In genomic region chr1:37596182-37596667, GRCh38 we compare ENCODE assay signal across 8 cellular contexts. TPM values are rescaled to one million over a fixed set of nuclear protein-coding genes. Genes with fewer than 3 reads are reported as not detected.
A peak's percentile ranks its signal among the peaks of the same experiment; 100 is the strongest.
DNase-seq lines count a peak whose midpoint lies in the region; TF ChIP-seq lines count a peak whose summit lies in the region.

No MANE protein-coding gene starts in this region.

- peaks cover 8% of the 10 kb centered on the region for H3K4me1 ChIP-seq in thymus (ENCODE audit: control insufficient read depth, insufficient read depth, low read length)

- H3K36me3 Mint-ChIP-seq in T-helper 2 cell treated with Interferon-gamma antibody and Interleukin-4, amounts not matched to agents 5 μg/mL and 100 μg/mL, for 36 hours (ENCODE audit: low read depth): peaks cover 19% of the 10 kb centered on the region

- peak overlapping the region; percentile 99 for H3K4me3 Mint-ChIP-seq in T-helper 2 cell treated with Interferon-gamma antibody and Interleukin-4, amounts not matched to agents 5 μg/mL and 100 μg/mL, for 36 hours

- H3K9me3 ChIP-seq in thymus (ENCODE audit: control insufficient read depth): no peaks in the 10 kb centered on the region

- peaks cover 23% of the 10 kb centered on the region for H3K4me1 Mint-ChIP-seq in T-helper 2 cell treated with Interferon-gamma antibody and Interleukin-4, amounts not matched to agents 5 μg/mL and 100 μg/mL, for 36 hours (ENCODE audit: low read depth)

- peaks cover 2% of the 10 kb centered on the region for H3K36me3 ChIP-seq in kidney epithelial cell (ENCODE audit: control insufficient read depth, insufficient read depth, low read length)
- peaks cover 5% of the 10 kb centered on the region for H3K36me3 ChIP-seq in thymus (ENCODE audit: control insufficient read depth, insufficient read depth)

- in situ Hi-C loops in GM13976 (cut with MboI; ENCODE audit: low sequenced_read_pairs, unreplicated experiment): no loop called here
- in situ Hi-C loops in KBM-7 (cut with MboI; ENCODE audit: low pct_unique_long_range_greater_than_20kb, low sequenced_read_pairs): no loop called here

- no peak for DNase-seq in T-helper 2 cell treated with Interferon-gamma antibody and Interleukin-4, amounts not matched to agents 5 μg/mL and 100 μg/mL, for 36 hours (ENCODE audit: low spot score)
- DNase-seq in T-helper 2 cell (no peak), amniotic epithelial cell (ENCODE audit: low read depth) (peak; percentile 26), kidney epithelial cell (ENCODE audit: low read depth) (no peak), GM20000 (ENCODE audit: low spot score) (no peak), GM13976 (ENCODE audit: low spot score) (no peak), KBM-7 (no peak)

- no peaks in the 10 kb centered on the region for H3K9me3 Mint-ChIP-seq in T-helper 2 cell treated with Interferon-gamma antibody and Interleukin-4, amounts not matched to agents 5 μg/mL and 100 μg/mL, for 36 hours

- H3K27me3 Mint-ChIP-seq in T-helper 2 cell treated with Interferon-gamma antibody and Interleukin-4, amounts not matched to agents 5 μg/mL and 100 μg/mL, for 36 hours (ENCODE audit: low read depth): peaks cover 4% of the 10 kb centered on the region

- H3K27me3 ChIP-seq in kidney epithelial cell (ENCODE audit: control insufficient read depth, insufficient read depth, low read length): no peaks in the 10 kb centered on the region
- no peaks in the 10 kb centered on the region for H3K27me3 ChIP-seq in thymus (ENCODE audit: control insufficient read depth, insufficient read depth)

- no peak for TF ChIP-seq CTCF in kidney epithelial cell (IDR thresholded peaks at IDR 0.05; ENCODE audit: insufficient read depth, low read length, poor library complexity, severe bottlenecking)
- no peak for TF ChIP-seq CTCF in GM20000 (IDR thresholded peaks at IDR 0.05; ENCODE audit: extremely low read depth, missing control alignments)
- TF ChIP-seq CTCF in GM13976 (IDR thresholded peaks at IDR 0.05; ENCODE audit: borderline replicate concordance, control extremely low read depth, extremely low read depth, insufficient read depth, missing control alignments): no peak

- H3K27ac Mint-ChIP-seq in T-helper 2 cell treated with Interferon-gamma antibody and Interleukin-4, amounts not matched to agents 5 μg/mL and 100 μg/mL, for 36 hours: peak overlapping the region; percentile 94

- no peak overlapping the region for H3K27ac ChIP-seq in thymus (ENCODE audit: low read depth)

- peak overlapping the region; percentile 85 for H3K4me3 ChIP-seq in kidney epithelial cell (ENCODE audit: low read depth, low read length)
- peak overlapping the region; percentile 93 for H3K4me3 ChIP-seq in thymus (ENCODE audit: low read length)

- 4% methylated on average over 3 of the region's 3 CpGs for WGBS in thymus

RNA-seq across cellular contexts. Expression of gene GNL2, which starts 0.5 kb away (rescaled TPM):
- total RNA-seq in kidney epithelial cell: 47.8 and 52.6 TPM in 2 replicates
- 56.6 TPM for polyA plus RNA-seq in thymus

RNA-seq across cellular contexts. Expression of gene RSPO1, which starts 38.5 kb away (rescaled TPM):
- total RNA-seq in kidney epithelial cell: 0.08 and 0.14 TPM in 2 replicates
- polyA plus RNA-seq in thymus: 0.02 TPM

RNA-seq across cellular contexts. Expression of gene DNALI1, which starts 39.5 kb away (rescaled TPM):
- total RNA-seq in kidney epithelial cell: 8.7 and 12.9 TPM in 2 replicates
- polyA plus RNA-seq in thymus: 2.1 TPM

RNA-seq across cellular contexts. Expression of gene SNIP1, which starts 42.1 kb away (rescaled TPM):
- 18.3 and 19.3 TPM in 2 replicates for total RNA-seq in kidney epithelial cell
- 9.9 TPM for polyA plus RNA-seq in thymus
